Comparison of ENCODE assay signal across 8 cellular contexts in the genomic region with DNA sequence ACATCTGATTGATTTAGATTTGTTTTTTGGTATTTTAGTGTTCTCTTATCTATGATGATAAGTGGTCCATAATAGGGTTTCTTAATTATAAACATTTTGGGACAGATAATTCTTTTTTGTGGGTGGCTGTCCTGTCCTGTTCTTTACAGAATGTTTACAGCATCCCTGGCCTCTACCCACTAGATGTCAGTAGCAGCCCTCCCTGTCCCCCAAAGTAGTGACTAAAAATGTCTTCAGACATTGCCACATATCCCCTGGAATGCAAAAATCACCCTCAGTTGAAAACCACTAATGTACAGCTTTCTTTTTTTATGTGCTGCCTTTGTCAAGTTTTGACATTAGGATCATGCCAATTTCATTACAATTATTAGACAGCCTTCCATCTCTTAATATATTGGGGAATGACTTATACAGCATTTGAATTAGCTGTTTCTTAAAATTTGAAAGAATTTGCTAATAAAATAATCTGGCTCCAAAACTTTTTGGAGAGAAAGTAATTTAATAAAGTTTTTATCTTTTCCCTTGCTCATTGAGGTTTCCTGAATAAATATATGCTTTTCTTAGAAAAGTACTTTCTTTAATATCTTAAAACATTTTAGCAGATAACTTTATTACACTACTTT. TPM values are rescaled to one million over a fixed set of nuclear protein-coding genes. Genes with fewer than 3 reads are reported as not detected.
DNase-seq lines count a peak whose midpoint lies in the region; ATAC-seq, FAIRE-seq and TF ChIP-seq lines count a peak whose summit lies in the region.

No MANE protein-coding gene starts in this region.

- H3K4me2 ChIP-seq in K562 (ENCODE audit: insufficient read depth, low read length): no peak overlapping the region

- no peak overlapping the region for H3K4me3 Mint-ChIP-seq in memory B cell

- peak overlapping the region; percentile 62 for H3K27ac Mint-ChIP-seq in memory B cell

- H3K27me3 ChIP-seq in GM06990 (replicated peaks; ENCODE audit: control insufficient read depth, insufficient read depth, low read length) (no peaks in the 10 kb centered on the region), RWPE2 (ENCODE audit: insufficient read depth, poor library complexity, severe bottlenecking) (no peaks in the 10 kb centered on the region), K562 (ENCODE audit: control insufficient read depth in 2 of 2, insufficient read depth in 2 of 2, low read length in 2 of 2) (no peaks in the 10 kb centered on the region)

- CTCF ChIA-PET in K562 (lab: Yijun Ruan, JAX; ENCODE audit: low intra/inter-chr PET ratio): interaction anchor here (0.9 kb wide), 1 partner anchor 110 kb away, joined by 4 read pairs; no protein-coding TSS in a partner anchor

- H3K27me3 Mint-ChIP-seq in memory B cell: no peaks in the 10 kb centered on the region

- no peak for DNase-seq in GM06990 (ENCODE audit: extremely low read depth, insufficient read length)
- DNase-seq in RWPE2 (ENCODE audit: low spot score): no peak
- peak in 1 of 4 experiments; percentile 44 for DNase-seq in K562 (ENCODE audit: extremely low read depth in 1 of 4, low spot score in 3 of 4)
- DNase-seq in memory B cell (ENCODE audit: low spot score in 2 of 2): peak in 1 of 2 donors; percentile 60
- no peak for DNase-seq in iPS-NIHi7 (ENCODE audit: extremely low spot score)

- no peak for TF ChIP-seq EP300 in K562 (IDR thresholded peaks at IDR 0.05; ENCODE audit: low read length)

- no TSS peak for BruUV-seq in K562 (replicated peaks; lab: Mats Ljungman, UMichigan)

- peaks cover 27% of the 10 kb centered on the region for H3K36me3 Mint-ChIP-seq in memory B cell

- no peaks in the 10 kb centered on the region for H3K79me2 ChIP-seq in K562 (ENCODE audit: control insufficient read depth, insufficient read depth, low read length)

- no peaks in the 10 kb centered on the region for H4K20me1 ChIP-seq in K562 (replicated peaks; ENCODE audit: control insufficient read depth, insufficient read depth, low read length)

- POLR2A ChIA-PET in K562 (lab: Yijun Ruan, JAX): interaction anchor here (1.0 kb wide), 1 partner anchor 9 kb away, joined by 3 read pairs; no protein-coding TSS in a partner anchor

- H3K4me1 Mint-ChIP-seq in memory B cell: peaks cover 29% of the 10 kb centered on the region

- no peaks in the 10 kb centered on the region for H3K9me1 ChIP-seq in K562 (ENCODE audit: control insufficient read depth, insufficient read depth, low read length)

- in situ Hi-C loops in K562 (cut with MboI): no loop called here

- H3K4me1 ChIP-seq in RWPE2 (ENCODE audit: insufficient read depth, poor library complexity, severe bottlenecking) (no peaks in the 10 kb centered on the region), K562 (replicated peaks in 1 of 2; ENCODE audit: control insufficient read depth in 2 of 2, insufficient read depth in 2 of 2, low read length in 2 of 2) (no peaks in the 10 kb centered on the region)

- TF ChIP-seq POLR2A in K562 (conservative IDR thresholded peaks at IDR 0.05): no peak

- intact Hi-C loops in K562 (cut with micrococcal nuclease): loop anchor here (1.0 to 2.0 kb wide), 2 partner anchors 17 to 110 kb away; no protein-coding TSS in a partner anchor

- no peaks in the 10 kb centered on the region for H3K9me3 Mint-ChIP-seq in memory B cell

- no peak overlapping the region for H2AFZ ChIP-seq in K562 (ENCODE audit: low read depth, low read length)

- FAIRE-seq in K562 (lab: Jason Lieb, UNC): peak; percentile 72

- H3K36me3 ChIP-seq in GM06990 (ENCODE audit: control insufficient read depth, insufficient read depth, low read length) (peaks cover 25% of the 10 kb centered on the region), RWPE2 (ENCODE audit: low read depth) (peaks cover 9% of the 10 kb centered on the region), K562 (ENCODE audit: control insufficient read depth, insufficient read depth, low read length) (no peaks in the 10 kb centered on the region)

- peak; percentile 53 for ATAC-seq in HG02678 (IDR thresholded peaks at IDR 0.05; ENCODE audit: unreplicated experiment)
- peak; percentile 64; the same call in 2 of the 3 replicates for ATAC-seq in RWPE2 (ENCODE audit: low read depth)
- ATAC-seq in K562: peak; percentile 72
- peak; percentile 89 for ATAC-seq in memory B cell (ENCODE audit: low read depth)
- ATAC-seq in HG03175 (IDR thresholded peaks at IDR 0.05; ENCODE audit: unreplicated experiment): no peak
- no peak for ATAC-seq in HG02870 (IDR thresholded peaks at IDR 0.05; ENCODE audit: unreplicated experiment)

- TF ChIP-seq CTCF in GM06990 (IDR thresholded peaks at IDR 0.05; ENCODE audit: insufficient read depth, low read length, poor library complexity, severe bottlenecking) (peak; percentile 69), RWPE2 (IDR thresholded peaks at IDR 0.05; ENCODE audit: poor library complexity, severe bottlenecking) (peak; percentile 81), K562 (IDR thresholded peaks at IDR 0.05 in 2 of 3, conservative IDR thresholded peaks at IDR 0.05 in 1 of 3; ENCODE audit: insufficient read depth in 2 of 3, low read depth in 1 of 3, low read length in 3 of 3) (peak; percentile 35 to 72 (median 57); a peak in 4 of 6 replicates)

- no peak overlapping the region for H3K27ac ChIP-seq in RWPE2 (ENCODE audit: poor library complexity, severe bottlenecking)
- H3K27ac ChIP-seq in K562 (ENCODE audit: extremely low read depth, low read depth, low read length): no peak overlapping the region

- H3K4me3 ChIP-seq in GM06990 (replicated peaks; ENCODE audit: low read depth, low read length) (no peak overlapping the region), RWPE2 (ENCODE audit: severe bottlenecking) (no peak overlapping the region), K562 (no peak overlapping the region)

- TF ChIP-seq RAD21 in K562 (CRISPR knock-in tag; conservative IDR thresholded peaks at IDR 0.05 in 1 of 2, IDR thresholded peaks at IDR 0.05 in 1 of 2): peak; percentile 68 to 87

- H3K9me3 ChIP-seq in RWPE2 (ENCODE audit: severe bottlenecking) (no peaks in the 10 kb centered on the region), K562 (replicated peaks; ENCODE audit: control insufficient read depth, insufficient read depth, low read depth, low read length) (no peaks in the 10 kb centered on the region)

- H3K9ac ChIP-seq in K562 (ENCODE audit: insufficient read depth in 1 of 2, low read depth in 2 of 2, low read length in 2 of 2): no peak overlapping the region

TF ChIP-seq in K562, 482 proteins besides CTCF, POLR2A, EP300 and RAD21 (continues in another document):
- TF ChIP-seq, protein P1, sequence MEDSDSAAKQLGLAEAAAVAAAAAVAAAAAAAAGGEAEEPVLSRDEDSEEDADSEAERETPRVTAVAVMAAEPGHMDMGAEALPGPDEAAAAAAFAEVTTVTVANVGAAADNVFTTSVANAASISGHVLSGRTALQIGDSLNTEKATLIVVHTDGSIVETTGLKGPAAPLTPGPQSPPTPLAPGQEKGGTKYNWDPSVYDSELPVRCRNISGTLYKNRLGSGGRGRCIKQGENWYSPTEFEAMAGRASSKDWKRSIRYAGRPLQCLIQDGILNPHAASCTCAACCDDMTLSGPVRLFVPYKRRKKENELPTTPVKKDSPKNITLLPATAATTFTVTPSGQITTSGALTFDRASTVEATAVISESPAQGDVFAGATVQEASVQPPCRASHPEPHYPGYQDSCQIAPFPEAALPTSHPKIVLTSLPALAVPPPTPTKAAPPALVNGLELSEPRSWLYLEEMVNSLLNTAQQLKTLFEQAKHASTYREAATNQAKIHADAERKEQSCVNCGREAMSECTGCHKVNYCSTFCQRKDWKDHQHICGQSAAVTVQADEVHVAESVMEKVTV (CRISPR knock-in tag; IDR thresholded peaks at IDR 0.05): peak; percentile 57
- no peak for TF ChIP-seq ZNF274 (IDR thresholded peaks at IDR 0.05; ENCODE audit: borderline replicate concordance, low read depth, low read length)
- 0 out of 2 replicates have a peak, but pooled peaks have one; percentile 33 for TF ChIP-seq LCOR (CRISPR knock-in tag; IDR thresholded peaks at IDR 0.05)
- TF ChIP-seq TEAD4 (IDR thresholded peaks at IDR 0.05; ENCODE audit: low read length): peak; percentile 31; the same call in 1 of the 2 replicates
- TF ChIP-seq TEAD4 (CRISPR knock-in tag; IDR thresholded peaks at IDR 0.05; ENCODE audit: borderline replicate concordance): no peak
- TF ChIP-seq TEAD1 (CRISPR knock-in tag; IDR thresholded peaks at IDR 0.05): peak in 1 of 2 experiments; percentile 83; a peak in 2 of 4 replicates
- TF ChIP-seq CSDE1 (IDR thresholded peaks at IDR 0.05): no peak
- peak; percentile 87 for TF ChIP-seq CEBPB (tag; IDR thresholded peaks at IDR 0.05)
- TF ChIP-seq CEBPG (CRISPR knock-in tag; IDR thresholded peaks at IDR 0.05): peak; percentile 52
- TF ChIP-seq CEBPG (tag; conservative IDR thresholded peaks at IDR 0.05 in 1 of 2, IDR thresholded peaks at IDR 0.05 in 1 of 2): peak; percentile 48 to 80; a peak in 2 of 4 replicates
- no peak for TF ChIP-seq MTA1 (IDR thresholded peaks at IDR 0.05; ENCODE audit: borderline replicate concordance)
- TF ChIP-seq SMC3 (conservative IDR thresholded peaks at IDR 0.05; ENCODE audit: insufficient read depth, low read depth, low read length): 0 out of 2 replicates have a peak, but pooled peaks have one; percentile 21

RNA-seq across cellular contexts. Expression of gene WIPF1, which starts 19.5 kb away (rescaled TPM):
- 1.3 and 2.3 TPM in 2 replicates for total RNA-seq in K562 (2011; cell fraction: chromatin; rRNA removed; ENCODE audit: low replicate concordance)
- total RNA-seq in K562 (2011; cell fraction: nucleolus; rRNA removed): 0.33 and 0.39 TPM in 2 replicates
- 0.95 and 1.4 TPM in 2 replicates for total RNA-seq in K562 (2011; cell fraction: nucleoplasm; rRNA removed)
- total RNA-seq in K562 (2014; rRNA removed) (0.49 and 2.4 TPM in 2 replicates), K562 (2014; rRNA removed; fragmentation: Illumina TruSeq; extraction: Trizol) (2.4 TPM in 2 replicates), K562 (2015; rRNA removed; fragmentation: Illumina TruSeq; extraction: Trizol) (4.9 and 5.8 TPM in 2 replicates), K562 (2021) (3.8 and 4.9 TPM in 2 replicates)
- polyA plus RNA-seq in K562 (2011; rRNA removed) (0.54 and 3.7 TPM in 2 replicates), K562 (2014; fragmentation: Illumina TruSeq; extraction: Trizol) (3.0 and 3.6 TPM in 2 replicates), K562 (2014; fragmentation: Nextera tagmentation; extraction: Ambion mirVana) (under 1 TPM; 0.61 to 0.92 TPM), K562 (2014; rRNA removed) (1.8 and 2.5 TPM in 2 replicates)
- polyA plus RNA-seq in K562 (2011; cell fraction: cytosol; rRNA removed): 0.42 and 2.4 TPM in 2 replicates
- polyA plus RNA-seq in K562 (2011; cell fraction: nucleus; rRNA removed): 0.75 and 3.5 TPM in 2 replicates
- polyA plus RNA-seq in K562 (2012): 6.6 and 14.1 TPM in 2 replicates
- polyA minus RNA-seq in K562 (2011; rRNA and poly(A)+ RNA removed): 0.32 and 4.6 TPM in 2 replicates
- polyA minus RNA-seq in K562 (2011; cell fraction: cytosol; rRNA and poly(A)+ RNA removed): 0.48 and 2.4 TPM in 2 replicates
- 0.27 and 5.9 TPM in 2 replicates for polyA minus RNA-seq in K562 (2011; cell fraction: nucleus; rRNA and poly(A)+ RNA removed)

Comparison
In these comparisons a context has a peak if more than half of its experiments do, and no peak if none do; other contexts are left out.
1. ATAC-seq: peak in HG02678 (single experiment), RWPE2 (single experiment), K562 (single experiment) and memory B cell (single experiment); none in HG03175 (single experiment) and HG02870 (single experiment).
2. Peak in every context shown above with its lines, with median percentiles within 50 percentile points of each other: CTCF ChIP-seq.